ENCODE assay signal across 16 cellular contexts in the genomic region with DNA sequence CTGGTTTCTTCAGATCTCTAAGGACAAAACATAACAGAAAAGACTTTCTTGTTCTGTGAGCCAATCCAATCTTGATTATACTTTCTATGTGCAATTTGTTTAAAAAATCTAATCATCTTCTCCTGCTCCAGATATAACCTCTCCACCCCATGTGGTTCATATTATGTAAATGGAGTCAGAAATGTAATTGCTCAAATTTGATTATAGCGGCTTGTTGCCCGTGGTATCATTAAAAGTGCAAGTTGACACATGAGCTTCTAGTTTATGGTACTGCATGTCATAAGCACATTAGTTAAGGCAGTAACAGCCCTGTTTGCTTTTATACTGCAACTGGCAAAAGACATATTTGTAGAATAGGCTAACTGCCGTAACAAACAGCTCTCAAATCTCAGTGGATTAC.
DNase-seq lines count a peak whose midpoint lies in the region; ATAC-seq and TF ChIP-seq lines count a peak whose summit lies in the region.
"Had no signal": no experiment of that assay in that cellular context is flagged by ENCODE, and none has a peak within 500 bp of the region (broad histone marks: within the 10 kb centered on the region; RNA-seq: fewer than 3 reads in every experiment).

No MANE protein-coding gene starts in this region.

- TF ChIP-seq RAD21 in SK-N-SH (IDR thresholded peaks at IDR 0.05; ENCODE audit: low read length) = no peak; the same call in 1 of the 2 replicates

- TF ChIP-seq CTCF in OCI-LY3 (IDR thresholded peaks at IDR 0.05; ENCODE audit: low read depth, low read length) = no peak
- no peak for TF ChIP-seq CTCF in SK-N-SH (IDR thresholded peaks at IDR 0.05)
- TF ChIP-seq CTCF in GM13977 (IDR thresholded peaks at IDR 0.05; ENCODE audit: extremely low read depth, insufficient read depth, missing control alignments) = no peak

- TF ChIP-seq EP300 in SK-N-SH (IDR thresholded peaks at IDR 0.05; ENCODE audit: borderline replicate concordance in 1 of 2, low read depth in 1 of 2, low read length in 1 of 2) = peak in 1 of 2 experiments; percentile 88; a peak in 2 of 4 replicates

- H2AFZ ChIP-seq in OCI-LY3 (ENCODE audit: low read depth, low read length) = 0 out of 2 replicates have a peak overlapping the region, but pooled peaks have one; percentile 3
- no peak overlapping the region for H2AFZ ChIP-seq in SK-N-SH (ENCODE audit: low read depth)
- H2AFZ ChIP-seq: GM23338 had no signal

- in situ Hi-C loops in GM13977 (cut with MboI; ENCODE audit: low pct_unique_long_range_greater_than_20kb, low sequenced_read_pairs, unreplicated experiment) = no loop called here

- H3K4me3 ChIP-seq in OCI-LY3 (ENCODE audit: low read length) = no peak overlapping the region
- peak overlapping the region in 1 of 2 experiments; percentile 12; a peak in 1 of 4 replicates for H3K4me3 ChIP-seq in SK-N-SH (ENCODE audit: low read depth in 2 of 2, low read length in 1 of 2)
- H3K4me3 ChIP-seq: GM23338 had no signal

- H3K27ac ChIP-seq in OCI-LY3 (ENCODE audit: low read length) = no peak overlapping the region
- H3K27ac ChIP-seq in SK-N-SH (ENCODE audit: low read depth in 2 of 2, low read length in 1 of 2) = peak overlapping the region in 1 of 2 experiments; percentile 86; a peak in 2 of 4 replicates

- ATAC-seq in GM21360 (IDR thresholded peaks at IDR 0.05; ENCODE audit: unreplicated experiment) = no peak
- ATAC-seq: GM23338, HCT116 had no signal

- no peaks in the 10 kb centered on the region for H3F3A ChIP-seq in SK-N-SH (replicated peaks; ENCODE audit: insufficient read depth)

- H4K20me1 ChIP-seq in OCI-LY3 (ENCODE audit: insufficient read depth, low read length) (no peaks in the 10 kb centered on the region), SK-N-SH (ENCODE audit: insufficient read depth) (no peaks in the 10 kb centered on the region)

- POLR2A ChIA-PET in SK-N-SH (lab: Yijun Ruan, JAX) = no interaction called here

- H3K79me2 ChIP-seq in OCI-LY3 (ENCODE audit: low read length) (no peaks in the 10 kb centered on the region), SK-N-SH (ENCODE audit: insufficient read depth) (no peaks in the 10 kb centered on the region)

- CTCF ChIA-PET in SK-N-SH (lab: Yijun Ruan, JAX) = interaction anchor here (0.8 to 1.7 kb wide), 2 partner anchors 10 to 442 kb away, joined by 3 read pairs; no protein-coding TSS in a partner anchor

- no peaks in the 10 kb centered on the region for H3K36me3 ChIP-seq in OCI-LY3 (replicated peaks; ENCODE audit: low read depth, low read length)
- H3K36me3 ChIP-seq in SK-N-SH (replicated peaks in 1 of 2; ENCODE audit: control insufficient read depth in 1 of 2, insufficient read depth in 2 of 2, low read length in 1 of 2) = no peaks in the 10 kb centered on the region

- peak; percentile 57 for DNase-seq in NCI-H1048 (lab: John Stamatoyannopoulos, UW)
- peak; percentile 62 for DNase-seq in SK-N-SH
- no peak for DNase-seq in UCSD-AML1 (lab: John Stamatoyannopoulos, UW; ENCODE audit: unreplicated experiment)
- DNase-seq in COLO829 (ENCODE audit: low spot score) = no peak
- no peak for DNase-seq in GM13977 (ENCODE audit: low spot score)
- DNase-seq: AML-193; C1 segment of cervical spinal cord; Caco-2; CD4-positive, alpha-beta memory T cell; DMS153; DND-41; H9 had no signal

- H3K4me2 ChIP-seq in OCI-LY3 (ENCODE audit: low read length) = no peak overlapping the region
- no peak overlapping the region for H3K4me2 ChIP-seq in SK-N-SH
- H3K4me2 ChIP-seq: GM23338 had no signal

- H3K27me3 ChIP-seq in OCI-LY3 (ENCODE audit: low read depth, low read length) (no peaks in the 10 kb centered on the region), SK-N-SH (ENCODE audit: insufficient read depth) (no peaks in the 10 kb centered on the region)

- no peaks in the 10 kb centered on the region for H3K9me2 ChIP-seq in SK-N-SH

- no peak overlapping the region for H3K9ac ChIP-seq in OCI-LY3 (ENCODE audit: low read length)
- H3K9ac ChIP-seq in SK-N-SH = no peak overlapping the region

- H3K9me3 ChIP-seq in OCI-LY3 (ENCODE audit: insufficient read depth, low read length) (no peaks in the 10 kb centered on the region), SK-N-SH (no peaks in the 10 kb centered on the region)
- H3K9me3 ChIP-seq: Caco-2 had no signal

- peaks cover 4% of the 10 kb centered on the region; the same call in 1 of the 2 replicates for H3K4me1 ChIP-seq in OCI-LY3 (ENCODE audit: low read length)
- peaks cover 0 to 10% of the 10 kb centered on the region in 2 experiments; a peak in 2 of 4 replicates for H3K4me1 ChIP-seq in SK-N-SH (ENCODE audit: control insufficient read depth in 1 of 2, insufficient read depth in 2 of 2, low read depth in 1 of 2, low read length in 1 of 2)
- H3K4me1 ChIP-seq: Caco-2 had no signal

- 10% methylated on average over 3 of the region's 3 CpGs for WGBS in SK-N-SH (ENCODE audit: low lambda C conversion rate)

TF ChIP-seq in SK-N-SH, 30 proteins besides CTCF, POLR2A, EP300 and RAD21:
- TF ChIP-seq NRF1 (IDR thresholded peaks at IDR 0.05; ENCODE audit: low read depth, low read length) = no peak
- no peak for TF ChIP-seq RFX5 (IDR thresholded peaks at IDR 0.05; ENCODE audit: low read length)
- TF ChIP-seq RCOR1 (IDR thresholded peaks at IDR 0.05; ENCODE audit: low read length) = peak; percentile 77
- TF ChIP-seq TAF1 (IDR thresholded peaks at IDR 0.05; ENCODE audit: borderline replicate concordance, low read depth, low read length) = no peak
- TF ChIP-seq, protein P1, sequence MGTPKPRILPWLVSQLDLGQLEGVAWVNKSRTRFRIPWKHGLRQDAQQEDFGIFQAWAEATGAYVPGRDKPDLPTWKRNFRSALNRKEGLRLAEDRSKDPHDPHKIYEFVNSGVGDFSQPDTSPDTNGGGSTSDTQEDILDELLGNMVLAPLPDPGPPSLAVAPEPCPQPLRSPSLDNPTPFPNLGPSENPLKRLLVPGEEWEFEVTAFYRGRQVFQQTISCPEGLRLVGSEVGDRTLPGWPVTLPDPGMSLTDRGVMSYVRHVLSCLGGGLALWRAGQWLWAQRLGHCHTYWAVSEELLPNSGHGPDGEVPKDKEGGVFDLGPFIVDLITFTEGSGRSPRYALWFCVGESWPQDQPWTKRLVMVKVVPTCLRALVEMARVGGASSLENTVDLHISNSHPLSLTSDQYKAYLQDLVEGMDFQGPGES (IDR thresholded peaks at IDR 0.05; ENCODE audit: low read depth, low read length) = no peak
- no peak for TF ChIP-seq ELF1 (IDR thresholded peaks at IDR 0.05)
- no peak for TF ChIP-seq GABPA (IDR thresholded peaks at IDR 0.05; ENCODE audit: low read depth)
- TF ChIP-seq YY1 (IDR thresholded peaks at IDR 0.05; ENCODE audit: low read depth) = no peak
- TF ChIP-seq, protein P2, sequence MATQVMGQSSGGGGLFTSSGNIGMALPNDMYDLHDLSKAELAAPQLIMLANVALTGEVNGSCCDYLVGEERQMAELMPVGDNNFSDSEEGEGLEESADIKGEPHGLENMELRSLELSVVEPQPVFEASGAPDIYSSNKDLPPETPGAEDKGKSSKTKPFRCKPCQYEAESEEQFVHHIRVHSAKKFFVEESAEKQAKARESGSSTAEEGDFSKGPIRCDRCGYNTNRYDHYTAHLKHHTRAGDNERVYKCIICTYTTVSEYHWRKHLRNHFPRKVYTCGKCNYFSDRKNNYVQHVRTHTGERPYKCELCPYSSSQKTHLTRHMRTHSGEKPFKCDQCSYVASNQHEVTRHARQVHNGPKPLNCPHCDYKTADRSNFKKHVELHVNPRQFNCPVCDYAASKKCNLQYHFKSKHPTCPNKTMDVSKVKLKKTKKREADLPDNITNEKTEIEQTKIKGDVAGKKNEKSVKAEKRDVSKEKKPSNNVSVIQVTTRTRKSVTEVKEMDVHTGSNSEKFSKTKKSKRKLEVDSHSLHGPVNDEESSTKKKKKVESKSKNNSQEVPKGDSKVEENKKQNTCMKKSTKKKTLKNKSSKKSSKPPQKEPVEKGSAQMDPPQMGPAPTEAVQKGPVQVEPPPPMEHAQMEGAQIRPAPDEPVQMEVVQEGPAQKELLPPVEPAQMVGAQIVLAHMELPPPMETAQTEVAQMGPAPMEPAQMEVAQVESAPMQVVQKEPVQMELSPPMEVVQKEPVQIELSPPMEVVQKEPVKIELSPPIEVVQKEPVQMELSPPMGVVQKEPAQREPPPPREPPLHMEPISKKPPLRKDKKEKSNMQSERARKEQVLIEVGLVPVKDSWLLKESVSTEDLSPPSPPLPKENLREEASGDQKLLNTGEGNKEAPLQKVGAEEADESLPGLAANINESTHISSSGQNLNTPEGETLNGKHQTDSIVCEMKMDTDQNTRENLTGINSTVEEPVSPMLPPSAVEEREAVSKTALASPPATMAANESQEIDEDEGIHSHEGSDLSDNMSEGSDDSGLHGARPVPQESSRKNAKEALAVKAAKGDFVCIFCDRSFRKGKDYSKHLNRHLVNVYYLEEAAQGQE (IDR thresholded peaks at IDR 0.05; ENCODE audit: low read depth, low read length) = no peak
- TF ChIP-seq FOXM1 (IDR thresholded peaks at IDR 0.05; ENCODE audit: low read depth) = no peak
- 0 out of 2 replicates have a peak, but pooled peaks have one; percentile 18 for TF ChIP-seq TCF12 (IDR thresholded peaks at IDR 0.05)
- TF ChIP-seq MXI1 (IDR thresholded peaks at IDR 0.05; ENCODE audit: low read depth, low read length) = peak; percentile 56; the same call in 1 of the 2 replicates
- TF ChIP-seq FOXJ3 (CRISPR knock-in tag; IDR thresholded peaks at IDR 0.05) = peak; percentile 77
- TF ChIP-seq SIN3A (IDR thresholded peaks at IDR 0.05; ENCODE audit: borderline replicate concordance, low read depth, low read length) = no peak
- TF ChIP-seq JUND (IDR thresholded peaks at IDR 0.05) = no peak
- peak; percentile 61 for TF ChIP-seq GATA2 (CRISPR knock-in tag; IDR thresholded peaks at IDR 0.05)
- TF ChIP-seq CHD2 (IDR thresholded peaks at IDR 0.05; ENCODE audit: low read length, partially characterized antibody) = peak; percentile 54

Comparison
In these comparisons a context has a peak if more than half of its experiments do, and no peak if none do; other contexts are left out.
1. DNase-seq: peak in NCI-H1048 (single experiment) and SK-N-SH (single experiment); none in UCSD-AML1 (single experiment), COLO829 (single experiment) and GM13977 (single experiment).